In the genomic region with DNA sequence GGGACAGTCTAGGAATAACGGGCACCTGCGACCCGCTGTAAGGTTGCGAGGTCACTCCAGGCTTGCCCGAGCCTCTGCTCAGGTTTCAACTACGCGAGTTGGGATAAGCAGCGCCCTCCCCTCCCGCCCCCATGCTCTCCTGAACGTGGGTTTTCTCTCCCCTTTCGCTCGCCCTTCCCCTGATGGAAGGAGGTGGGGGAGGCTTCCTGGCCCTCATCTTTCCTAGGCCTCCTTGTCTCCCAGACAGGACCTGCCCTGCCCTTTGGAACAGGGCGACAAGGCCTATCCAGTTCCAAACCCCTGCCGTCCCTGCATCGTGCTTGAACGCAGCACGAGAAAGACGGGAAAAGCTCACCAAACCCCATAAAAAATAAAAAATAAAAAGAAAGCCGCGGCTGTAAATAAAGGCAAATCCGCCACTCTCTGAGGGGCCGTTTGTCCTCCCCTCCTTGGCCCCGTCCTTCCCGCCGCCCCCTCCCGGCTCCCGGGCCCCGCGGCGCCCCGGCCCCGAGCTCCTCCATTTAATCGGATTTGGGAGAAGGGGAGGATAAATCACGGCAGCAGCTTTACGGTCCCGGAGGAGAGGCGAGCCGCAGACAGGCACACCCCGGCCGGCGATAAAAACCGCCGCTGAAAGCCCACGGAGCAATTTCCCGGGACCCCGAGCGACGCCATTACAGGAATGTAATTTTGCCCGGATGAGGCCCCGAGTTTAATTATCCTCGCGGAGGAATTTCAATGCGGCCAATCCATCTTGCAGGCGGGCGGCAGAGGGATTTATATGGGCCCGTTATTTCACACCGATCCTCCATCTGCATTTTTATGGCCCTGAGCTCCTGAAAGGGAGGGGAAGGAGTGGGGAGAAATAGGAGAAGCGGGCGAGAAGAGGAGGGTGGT, we compare ENCODE assay signal across 1 cellular context.
TF ChIP-seq lines count a peak whose summit lies in the region.

No MANE protein-coding gene starts in this region.

TF ChIP-seq in GM12878, 131 proteins besides CTCF, POLR2A, EP300 and RAD21:
- TF ChIP-seq TCF3 (IDR thresholded peaks at IDR 0.05; ENCODE audit: borderline replicate concordance, insufficient read depth, low read depth, low read length) = no peak
- peak; percentile 75 for TF ChIP-seq YY1 (IDR thresholded peaks at IDR 0.05; ENCODE audit: low read depth, low read length)
